8 cellular contexts compared by ENCODE assay signal in the genomic region with DNA sequence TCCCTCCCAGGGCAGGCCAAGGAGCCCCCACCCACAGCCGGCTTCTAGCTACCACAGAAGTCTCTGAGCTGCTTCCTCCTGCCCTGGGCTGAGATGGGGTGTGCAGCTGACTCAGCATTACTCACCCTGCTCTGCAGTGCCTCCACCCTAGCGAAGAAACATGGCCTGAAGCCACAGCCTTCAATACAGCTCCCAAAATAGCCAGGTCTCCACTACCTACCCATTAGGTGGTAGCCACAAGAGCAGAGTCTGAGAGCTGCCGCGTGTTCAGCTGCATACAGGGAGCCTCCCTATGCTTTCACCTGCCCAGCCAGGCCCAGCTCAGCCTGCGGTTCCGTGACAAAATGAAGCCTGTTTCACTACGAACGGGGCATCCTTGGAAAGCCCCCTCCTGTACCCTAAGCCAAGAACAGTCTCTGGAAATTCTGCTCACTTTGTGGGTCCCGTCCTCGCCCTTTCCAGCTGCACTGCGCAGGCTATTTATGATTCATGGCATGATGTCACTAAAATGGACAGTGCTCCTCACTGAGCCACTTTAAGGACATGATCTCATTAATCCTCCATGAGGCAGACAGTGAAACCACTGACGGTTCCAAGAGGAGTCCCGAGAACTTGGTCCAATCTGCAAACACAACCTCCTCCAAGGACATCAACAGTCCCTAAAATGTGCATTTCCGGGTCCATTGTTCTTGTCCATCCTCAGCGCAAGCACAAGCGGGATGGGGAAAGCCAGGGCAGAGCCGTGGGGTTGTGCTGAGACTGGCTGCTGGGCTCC. TPM values are rescaled to one million over a fixed set of nuclear protein-coding genes. Genes with fewer than 3 reads are reported as not detected.
A peak's percentile ranks its signal among the peaks of the same experiment; 100 is the strongest.
DNase-seq lines count a peak whose midpoint lies in the region; ATAC-seq and TF ChIP-seq lines count a peak whose summit lies in the region.

No MANE protein-coding gene starts in this region.

- no CpG with 5 or more reads among the region's 17 CpGs for WGBS in neuronal stem cell (ENCODE audit: extremely low coverage in 2 of 2, insufficient read length in 2 of 2, insufficient replicate concordance in 1 of 2), 2 donors

- no peak overlapping the region for H2AFZ ChIP-seq in neuronal stem cell (ENCODE audit: low read length)

- peaks cover 97% of the 10 kb centered on the region for H3K4me1 Mint-ChIP-seq in CD4-positive, alpha-beta T cell (ENCODE audit: low read depth)

- H3K4me2 ChIP-seq in neuronal stem cell (ENCODE audit: insufficient read depth, low read length, poor library complexity, severe bottlenecking) = no peak overlapping the region

- no peak overlapping the region for H3K18ac ChIP-seq in neuronal stem cell (ENCODE audit: low read length)

- POLR2A ChIA-PET in CD4-positive, alpha-beta T cell (lab: Charles Lee) = interaction anchor here (0.7 to 7.6 kb wide), 4 partner anchors 11 to 22 kb away, joined by 3 to 126 read pairs (median 32); a partner anchor contains a TSS

- peak overlapping the region; percentile 99 for H3K27ac Mint-ChIP-seq in CD4-positive, alpha-beta T cell

- peak; percentile 75 for ATAC-seq in CD4-positive, alpha-beta T cell (ENCODE audit: poor library complexity)
- peak; percentile 82 for ATAC-seq in GM21717 (IDR thresholded peaks at IDR 0.05; ENCODE audit: unreplicated experiment)

- peak overlapping the region; percentile 58 for H3K27ac ChIP-seq in CD4-positive, alpha-beta T cell (ENCODE audit: low read depth, low read length)
- H3K27ac ChIP-seq in neuronal stem cell (replicated peaks; ENCODE audit: low read length) (no peak overlapping the region), subcutaneous abdominal adipose tissue (ENCODE audit: low read depth, low read length) (peak overlapping the region; percentile 74)

- no peak overlapping the region for H4K8ac ChIP-seq in neuronal stem cell (ENCODE audit: low read depth, low read length)

- H3K9ac ChIP-seq in neuronal stem cell (ENCODE audit: low read depth, low read length, poor library complexity) (no peak overlapping the region), subcutaneous abdominal adipose tissue (ENCODE audit: low read length in 5 of 5) (peak overlapping the region in 2 of 5 donors; percentile 10 to 27)

- H3K14ac ChIP-seq in neuronal stem cell (ENCODE audit: low read length) = no peak overlapping the region

- no peak overlapping the region for H3K4me3 ChIP-seq in neuronal stem cell (ENCODE audit: low read length in 2 of 2)
- H3K4me3 ChIP-seq in subcutaneous abdominal adipose tissue (ENCODE audit: low read depth in 1 of 5, low read length in 5 of 5) = peak overlapping the region in 1 of 5 donors; percentile 33

- CTCF ChIA-PET in CD4-positive, alpha-beta T cell (lab: Charles Lee) = interaction anchor here (0.8 to 2.4 kb wide), 3 partner anchors 10 to 22 kb away, joined by 5 to 8 read pairs (median 8); a partner anchor contains a TSS

- H2BK120ac ChIP-seq in neuronal stem cell (ENCODE audit: low read depth, low read length) = no peak overlapping the region

- DNase-seq in CD4-positive, alpha-beta T cell = peak; percentile 39 to 80 (median 74)
- DNase-seq in LHCN-M2 (ENCODE audit: low read depth) (peak; percentile 96), epidermal melanocyte (ENCODE audit: insufficient read length, low spot score) (peak; percentile 80), neuronal stem cell (ENCODE audit: low spot score) (no peak), NCI-H1105 (lab: John Stamatoyannopoulos, UW) (no peak)
- DNase-seq in activated CD8-positive, alpha-beta memory T cell treated with anti-CD3 and anti-CD28 coated beads, Interleukin-2, amount 50 U/mL, for 4 hours = peak; percentile 85

- peak overlapping the region; percentile 49 for H3K4me3 Mint-ChIP-seq in CD4-positive, alpha-beta T cell

- H2BK15ac ChIP-seq in neuronal stem cell (ENCODE audit: low read length) = no peak overlapping the region

- H3K4me1 ChIP-seq in neuronal stem cell (ENCODE audit: control insufficient read depth in 2 of 2, insufficient read depth in 1 of 2, low read depth in 1 of 2, low read length in 2 of 2) (peaks cover 0 to 29% of the 10 kb centered on the region in 2 donors), subcutaneous abdominal adipose tissue (ENCODE audit: control insufficient read depth in 5 of 5, insufficient read depth in 5 of 5, low read length in 5 of 5) (peaks cover 6 to 78% (median 57%) of the 10 kb centered on the region in 5 donors)

- H3K4ac ChIP-seq in neuronal stem cell (ENCODE audit: low read length) = no peak overlapping the region

- no peak overlapping the region for H2AK5ac ChIP-seq in neuronal stem cell (ENCODE audit: low read depth, low read length)

- H3K27me3 Mint-ChIP-seq in CD4-positive, alpha-beta T cell = no peaks in the 10 kb centered on the region

- H2BK5ac ChIP-seq in neuronal stem cell (ENCODE audit: low read length) = peak overlapping the region; percentile 30

- no peaks in the 10 kb centered on the region for H3K9me3 ChIP-seq in CD4-positive, alpha-beta T cell (ENCODE audit: control insufficient read depth, low read length)
- H3K9me3 ChIP-seq in neuronal stem cell (replicated peaks in 1 of 2; ENCODE audit: control insufficient read depth in 2 of 2, insufficient read depth in 1 of 2, low read depth in 1 of 2, low read length in 2 of 2) = no peaks in the 10 kb centered on the region
- no peaks in the 10 kb centered on the region for H3K9me3 ChIP-seq in subcutaneous abdominal adipose tissue (ENCODE audit: control insufficient read depth in 5 of 5, low read length in 5 of 5)

- no peaks in the 10 kb centered on the region for H3K9me3 Mint-ChIP-seq in CD4-positive, alpha-beta T cell

- H2BK12ac ChIP-seq in neuronal stem cell (ENCODE audit: low read length) = no peak overlapping the region

- H3K36me3 ChIP-seq in neuronal stem cell (replicated peaks in 1 of 2; ENCODE audit: control insufficient read depth in 2 of 2, insufficient read depth in 2 of 2, low read length in 2 of 2) (peaks cover 53 to 100% of the 10 kb centered on the region in 2 donors), subcutaneous abdominal adipose tissue (ENCODE audit: control insufficient read depth in 5 of 5, insufficient read depth in 5 of 5, low read length in 5 of 5) (peaks cover 0 to 96% (median 83%) of the 10 kb centered on the region in 5 donors)

- H3K27me3 ChIP-seq in CD4-positive, alpha-beta T cell (ENCODE audit: control insufficient read depth, insufficient read depth, low read length) = no peaks in the 10 kb centered on the region
- H3K27me3 ChIP-seq in neuronal stem cell (ENCODE audit: control insufficient read depth in 3 of 3, insufficient read depth in 3 of 3, low read depth in 1 of 3, low read length in 3 of 3) (no peaks in the 10 kb centered on the region), subcutaneous abdominal adipose tissue (ENCODE audit: control insufficient read depth in 5 of 5, insufficient read depth in 4 of 5, low read length in 5 of 5) (no peaks in the 10 kb centered on the region)

- H4K91ac ChIP-seq in neuronal stem cell (ENCODE audit: low read depth, low read length, poor library complexity) = no peak overlapping the region

- no peak for TF ChIP-seq CTCF in CD4-positive, alpha-beta T cell (IDR thresholded peaks at IDR 0.05)

- H3K79me1 ChIP-seq in neuronal stem cell (ENCODE audit: low read depth, low read length) = peaks cover 24% of the 10 kb centered on the region

- intact Hi-C loops in CD4-positive, alpha-beta T cell (cut with DNase I, micrococcal nuclease) = loop anchor here (1.0 to 5.0 kb wide), 3 partner anchors 10 to 79 kb away; no protein-coding TSS in a partner anchor

- peaks cover 100% of the 10 kb centered on the region for H3K36me3 Mint-ChIP-seq in CD4-positive, alpha-beta T cell (ENCODE audit: low read depth)

- peak overlapping the region; percentile 10 for H3K23ac ChIP-seq in neuronal stem cell (ENCODE audit: low read depth, low read length, poor library complexity)

RNA-seq across cellular contexts. Expression of a gene that starts 20.2 kb away (rescaled TPM):
- total RNA-seq in CD4-positive, alpha-beta T cell = 100 to 1,000 TPM; 197 to 198 TPM
- 310 and 335 TPM in 2 replicates for total RNA-seq in LHCN-M2 (2014; rRNA removed)
- 613 TPM for polyA plus RNA-seq in LHCN-M2 (2012)
- polyA plus RNA-seq in neuronal stem cell (2013, experiment 1 of 2) = 78.8 TPM
- 78.7 TPM for polyA plus RNA-seq in neuronal stem cell (2013, experiment 2 of 2)

Comparison
In these comparisons a context has a peak if more than half of its experiments do, and no peak if none do; other contexts are left out.
1. DNase-seq: peak in CD4-positive, alpha-beta T cell (10 of 10), LHCN-M2 (single experiment), activated CD8-positive, alpha-beta memory T cell treated with anti-CD3 and anti-CD28 coated beads, Interleukin-2, amount 50 U/mL, for 4 hours (single experiment) and epidermal melanocyte (single experiment); none in neuronal stem cell (single experiment) and NCI-H1105 (single experiment).